In genomic region chr9:20988061-20988460, GRCh38 we compare ENCODE assay signal across 14 cellular contexts.
"Had no signal": no experiment of that assay in that cellular context is flagged by ENCODE, and none has a peak within 500 bp of the region (broad histone marks: within the 10 kb centered on the region; RNA-seq: fewer than 3 reads in every experiment).

No MANE protein-coding gene starts in this region.

- H3K9me3 ChIP-seq: heart right ventricle, mucosa of descending colon, sigmoid colon, thyroid gland had no signal

- DNase-seq: activated CD4-positive, alpha-beta T cell treated with anti-CD3 and anti-CD28 coated beads, Interleukin-2, amount 50 U/mL, for 1 hour; activated CD4-positive, CD25-positive, alpha-beta regulatory T cell treated with anti-CD3 and anti-CD28 coated beads, Interleukin-2, amount 50 U/mL, for 72 hours; activated CD8-positive, alpha-beta memory T cell treated with anti-CD3 and anti-CD28 coated beads for 24 hours; activated CD8-positive, alpha-beta memory T cell treated with anti-CD3 and anti-CD28 coated beads, Interleukin-2, amount 50 U/mL, for 48 hours; activated effector memory CD4-positive, alpha-beta T cell treated with Interleukin-2 at 50 U/mL for 16 hours; activated T-cell treated with anti-CD3 and anti-CD28 coated beads, Interleukin-2, amount 50 U/mL, for 48 hours; effector CD4-positive, alpha-beta T cell; heart right ventricle; mucosa of descending colon; naive B cell; sigmoid colon; stimulated activated naive CD4-positive, alpha-beta T cell; thyroid gland had no signal

- H3K27ac ChIP-seq: heart right ventricle, sigmoid colon had no signal

- ATAC-seq: activated naive CD4-positive, alpha-beta T cell treated with anti-CD3 and anti-CD28 coated beads, Interleukin-2, amount 50 U/mL, for 72 hours; heart right ventricle; mucosa of descending colon had no signal

- H3K4me3 ChIP-seq: heart right ventricle, mucosa of descending colon, sigmoid colon, thyroid gland had no signal

- H3K27me3 ChIP-seq: heart right ventricle, sigmoid colon, thyroid gland had no signal
